ENCODE assay signal across 7 cellular contexts in the genomic region with DNA sequence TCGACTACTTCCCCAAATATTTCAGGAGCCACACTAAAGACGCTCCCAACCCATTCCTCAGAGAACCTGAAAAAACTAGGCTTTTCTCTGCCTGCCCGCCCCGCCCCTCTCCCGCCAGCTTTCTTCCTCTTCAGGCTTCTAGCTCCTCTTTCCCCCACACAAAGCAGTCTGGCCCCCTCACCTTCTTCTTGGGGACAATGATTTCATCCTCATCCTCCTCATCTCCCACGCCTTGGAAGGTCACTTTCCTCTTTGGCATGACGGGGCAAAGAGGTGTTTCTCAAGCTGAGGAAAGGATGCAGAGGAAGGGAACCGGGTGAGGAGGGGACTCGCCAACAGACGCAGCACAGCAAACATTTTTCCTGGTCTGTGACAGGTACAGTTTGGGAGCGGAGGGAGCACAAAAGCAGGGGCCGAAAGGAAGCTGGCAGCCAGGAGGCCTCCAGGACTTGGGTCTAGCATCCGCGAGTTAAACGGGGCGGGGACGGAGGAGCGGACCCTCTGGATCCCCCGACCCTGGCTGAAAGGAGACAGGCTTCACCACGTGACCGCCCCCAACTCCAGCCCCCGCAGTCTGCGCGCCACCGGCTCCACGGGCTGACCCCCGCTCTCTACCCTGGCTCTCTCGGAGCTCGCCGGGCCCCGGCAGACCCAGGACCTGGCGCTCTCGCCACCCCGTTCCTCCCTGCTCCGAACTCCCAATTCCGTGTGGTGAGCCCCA.
DNase-seq lines count a peak whose midpoint lies in the region; ATAC-seq and TF ChIP-seq lines count a peak whose summit lies in the region.

No MANE protein-coding gene starts in this region.

- POLR2A ChIA-PET in GM10248 (lab: Yijun Ruan, JAX) = interaction anchor here (1.7 to 2.4 kb wide), 2 partner anchors 14 to 16 kb away, joined by 5 to 11 read pairs; a partner anchor contains a TSS

- H3K9me3 Mint-ChIP-seq in activated naive CD8-positive, alpha-beta T cell treated with anti-CD3 and anti-CD28 coated beads, Interleukin-2, amount 50 U/mL, for 24 hours = no peaks in the 10 kb centered on the region

- no peak for TF ChIP-seq CTCF in GM10248 (IDR thresholded peaks at IDR 0.05; ENCODE audit: control extremely low read depth, extremely low read depth, low read depth, missing control alignments)

- CTCF ChIA-PET in GM10248 (lab: Yijun Ruan, JAX) = interaction anchor here (1.1 to 3.4 kb wide), 6 partner anchors 11 to 304 kb away, joined by 3 to 14 read pairs (median 4); a partner anchor contains a TSS

- no peaks in the 10 kb centered on the region for H3K27me3 Mint-ChIP-seq in activated naive CD8-positive, alpha-beta T cell treated with anti-CD3 and anti-CD28 coated beads, Interleukin-2, amount 50 U/mL, for 24 hours

- H3K36me3 Mint-ChIP-seq in activated naive CD8-positive, alpha-beta T cell treated with anti-CD3 and anti-CD28 coated beads, Interleukin-2, amount 50 U/mL, for 24 hours (ENCODE audit: low read depth) = peaks cover 35% of the 10 kb centered on the region

- ATAC-seq in GM18873 (IDR thresholded peaks at IDR 0.05; ENCODE audit: low FRiP score, unreplicated experiment) (peak; percentile 0), HG03159 (IDR thresholded peaks at IDR 0.05; ENCODE audit: unreplicated experiment) (peak; percentile 5), GM18520 (IDR thresholded peaks at IDR 0.05; ENCODE audit: unreplicated experiment) (no peak)
- ATAC-seq in activated naive CD8-positive, alpha-beta T cell treated with anti-CD3 and anti-CD28 coated beads, Interleukin-2, amount 50 U/mL, for 24 hours = peak; percentile 11
- ATAC-seq in stimulated activated naive CD8-positive, alpha-beta T cell treated with anti-CD3 and anti-CD28 coated beads, Interleukin-15, Interleukin-2, amounts not matched to agents 100 U/mL and 50 U/mL, for 24 hours = peak; percentile 14

- H3K4me1 Mint-ChIP-seq in activated naive CD8-positive, alpha-beta T cell treated with anti-CD3 and anti-CD28 coated beads, Interleukin-2, amount 50 U/mL, for 24 hours = peaks cover 46% of the 10 kb centered on the region

- H3K27ac Mint-ChIP-seq in activated naive CD8-positive, alpha-beta T cell treated with anti-CD3 and anti-CD28 coated beads, Interleukin-2, amount 50 U/mL, for 24 hours = peak overlapping the region; percentile 94

- peak overlapping the region; percentile 98 for H3K4me3 Mint-ChIP-seq in activated naive CD8-positive, alpha-beta T cell treated with anti-CD3 and anti-CD28 coated beads, Interleukin-2, amount 50 U/mL, for 24 hours

- no peak for DNase-seq in activated naive CD8-positive, alpha-beta T cell treated with anti-CD3 and anti-CD28 coated beads, Interleukin-2, amount 50 U/mL, for 24 hours
- DNase-seq in iPS-NIHi11 (ENCODE audit: low spot score) = peak; percentile 62
- DNase-seq in stimulated activated naive CD8-positive, alpha-beta T cell treated with anti-CD3 and anti-CD28 coated beads, Interleukin-15, Interleukin-2, amounts not matched to agents 100 U/mL and 50 U/mL, for 24 hours = no peak
- no peak for DNase-seq in GM10248 (ENCODE audit: extremely low spot score)
